ENCODE assay signal across 34 cellular contexts in genomic region chr11:117470576-117470975, GRCh38.
A peak's percentile ranks its signal among the peaks of the same experiment; 100 is the strongest.
DNase-seq lines count a peak whose midpoint lies in the region; ATAC-seq, FAIRE-seq and TF ChIP-seq lines count a peak whose summit lies in the region.
"Had no signal": no experiment of that assay in that cellular context is flagged by ENCODE, and none has a peak within 500 bp of the region (broad histone marks: within the 10 kb centered on the region; RNA-seq: fewer than 3 reads in every experiment).

No MANE protein-coding gene starts in this region.

- FAIRE-seq in HepG2 (lab: Jason Lieb, UNC) (no peak), K562 (lab: Jason Lieb, UNC) (no peak)
- FAIRE-seq: A204.1, A549, D721Med had no signal

- in situ Hi-C loops in HepG2 (cut with HindIII; ENCODE audit: extremely low pct_ligation_motif_present, low pct_unique_long_range_greater_than_20kb) (no loop called here), K562 (cut with MboI) (no loop called here)

- H3K27me3 ChIP-seq in SK-N-SH (ENCODE audit: insufficient read depth) (peaks cover 14% of the 10 kb centered on the region; the same call in 1 of the 2 replicates), HepG2 (ENCODE audit: control insufficient read depth in 1 of 2, insufficient read depth in 2 of 2, low read length in 2 of 2) (peaks cover 0 to 5% of the 10 kb centered on the region in 2 experiments; a peak in 3 of 5 replicates), right lobe of liver (no peaks in the 10 kb centered on the region), K562 (ENCODE audit: control insufficient read depth in 2 of 2, insufficient read depth in 2 of 2, low read length in 2 of 2) (peaks cover 14 to 61% of the 10 kb centered on the region in 2 experiments), osteoblast (ENCODE audit: insufficient read depth, low read length) (no peaks in the 10 kb centered on the region)
- H3K27me3 ChIP-seq: BE2C; BLaER1; BLaER1 treated with 17β-estradiol and CSF1 and Interleukin-3, amounts not matched to agents 10 nM and 100 nM had no signal

- H3K36me3 ChIP-seq in SK-N-SH (replicated peaks in 1 of 2; ENCODE audit: control insufficient read depth in 1 of 2, insufficient read depth in 2 of 2, low read length in 1 of 2) = no peaks in the 10 kb centered on the region
- H3K36me3 ChIP-seq in HepG2 (replicated peaks in 1 of 2; ENCODE audit: control insufficient read depth in 1 of 2, insufficient read depth in 2 of 2, low read length in 2 of 2) = no peaks in the 10 kb centered on the region
- H3K36me3 ChIP-seq in right lobe of liver = no peaks in the 10 kb centered on the region
- H3K36me3 ChIP-seq in K562 (ENCODE audit: control insufficient read depth, insufficient read depth, low read length) = no peaks in the 10 kb centered on the region
- H3K36me3 ChIP-seq in osteoblast (ENCODE audit: insufficient read depth, low read length) = no peaks in the 10 kb centered on the region
- H3K36me3 ChIP-seq: BE2C; BLaER1; BLaER1 treated with 17β-estradiol and CSF1 and Interleukin-3, amounts not matched to agents 10 nM and 100 nM had no signal

- TF ChIP-seq RAD21 in SK-N-SH (IDR thresholded peaks at IDR 0.05; ENCODE audit: low read length) (no peak), HepG2 (CRISPR knock-in tag; IDR thresholded peaks at IDR 0.05) (no peak), K562 (CRISPR knock-in tag; conservative IDR thresholded peaks at IDR 0.05 in 1 of 2, IDR thresholded peaks at IDR 0.05 in 1 of 2) (no peak)

- TF ChIP-seq EP300 in SK-N-SH (IDR thresholded peaks at IDR 0.05; ENCODE audit: borderline replicate concordance in 1 of 2, low read depth in 1 of 2, low read length in 1 of 2) (no peak), HepG2 (IDR thresholded peaks at IDR 0.05; ENCODE audit: low read depth in 2 of 2, low read length in 2 of 2) (no peak), HepG2 (CRISPR knock-in tag; IDR thresholded peaks at IDR 0.05; ENCODE audit: borderline replicate concordance) (no peak), K562 (IDR thresholded peaks at IDR 0.05; ENCODE audit: low read length) (no peak)

- TF ChIP-seq CTCF in SK-N-SH (IDR thresholded peaks at IDR 0.05) = no peak
- no peak for TF ChIP-seq CTCF in HepG2 (CRISPR knock-in tag; IDR thresholded peaks at IDR 0.05)
- no peak for TF ChIP-seq CTCF in right lobe of liver (IDR thresholded peaks at IDR 0.05)
- no peak for TF ChIP-seq CTCF in K562 (IDR thresholded peaks at IDR 0.05 in 2 of 3, conservative IDR thresholded peaks at IDR 0.05 in 1 of 3; ENCODE audit: insufficient read depth in 2 of 3, low read depth in 1 of 3, low read length in 3 of 3)
- TF ChIP-seq CTCF in osteoblast (IDR thresholded peaks at IDR 0.05; ENCODE audit: extremely low read depth, low read depth, low read length) = no peak

- H2AFZ ChIP-seq in SK-N-SH (ENCODE audit: low read depth) (no peak overlapping the region), HepG2 (ENCODE audit: low read length) (no peak overlapping the region), K562 (ENCODE audit: low read depth, low read length) (no peak overlapping the region), osteoblast (ENCODE audit: low read length) (no peak overlapping the region)

- TF ChIP-seq POLR2A in HepG2 (IDR thresholded peaks at IDR 0.05; ENCODE audit: insufficient read depth in 1 of 2, low read depth in 2 of 2, low read length in 2 of 2) (no peak), right lobe of liver (IDR thresholded peaks at IDR 0.05) (no peak), K562 (conservative IDR thresholded peaks at IDR 0.05) (no peak)

- no peaks in the 10 kb centered on the region for H3K9me2 ChIP-seq in SK-N-SH

- DNase-seq in SK-N-SH = no peak
- DNase-seq in HepG2 (ENCODE audit: low spot score) = no peak
- no peak for DNase-seq in right lobe of liver
- no peak for DNase-seq in K562 (ENCODE audit: extremely low read depth in 1 of 4, low spot score in 3 of 4)
- DNase-seq in osteoblast (ENCODE audit: insufficient read length, low spot score, missing footprints) = peak; percentile 55
- no peak for DNase-seq in DMS 273 treated with DMSO at 0.1 percent for 48 hours (lab: John Stamatoyannopoulos, UW)
- DNase-seq: 8988T; ACHN; AML-193; BE2C; C1 segment of cervical spinal cord; Caco-2; Calu3; CD4-positive, alpha-beta memory T cell; CD4-positive, alpha-beta T cell; CD4-positive, CD25-positive, alpha-beta regulatory T cell; CD8-positive, alpha-beta memory T cell; CD8-positive, alpha-beta T cell; COR-L47; DMS153; DMS53; DMS79; DMS79 treated with DMSO at 0.1 percent for 48 hours; DND-41; EL had no signal

- H3K9ac ChIP-seq in SK-N-SH = no peak overlapping the region
- no peak overlapping the region for H3K9ac ChIP-seq in HepG2 (ENCODE audit: insufficient read depth, low read depth, low read length)
- no peak overlapping the region for H3K9ac ChIP-seq in K562 (ENCODE audit: insufficient read depth in 1 of 2, low read depth in 2 of 2, low read length in 2 of 2)
- H3K9ac ChIP-seq: BLaER1; BLaER1 treated with 17β-estradiol and CSF1 and Interleukin-3, amounts not matched to agents 10 nM and 100 nM had no signal

- H3F3A ChIP-seq in SK-N-SH (replicated peaks; ENCODE audit: insufficient read depth) = no peaks in the 10 kb centered on the region

- WGBS in SK-N-SH (ENCODE audit: low lambda C conversion rate) = 41% methylated on average over 2 of the region's 2 CpGs
- WGBS in HepG2 (ENCODE audit: low lambda C conversion rate) = 57% methylated on average over 2 of the region's 2 CpGs
- WGBS in right lobe of liver (ENCODE audit: insufficient coverage, low coverage, low lambda C conversion rate, missing lambda C conversion rate) = 63% methylated on average over 2 of the region's 2 CpGs
- WGBS in K562 (ENCODE audit: insufficient coverage, low coverage, missing lambda C conversion rate) = 0% methylated on average over 2 of the region's 2 CpGs

- ATAC-seq in SK-N-SH treated with all-trans-retinoic acid at 6 μM for 48 hours (no peak), HepG2 (no peak), right lobe of liver (no peak), K562 (no peak), HG03571 (IDR thresholded peaks at IDR 0.05; ENCODE audit: unreplicated experiment) (no peak)
- ATAC-seq: A549; CD8-positive, alpha-beta T cell had no signal

- intact Hi-C loops in HepG2 (cut with micrococcal nuclease; ENCODE audit: unreplicated experiment) (no loop called here), right lobe of liver (cut with DNase I) (no loop called here), K562 (cut with micrococcal nuclease) (no loop called here)

- BruUV-seq in HepG2 (replicated peaks; lab: Mats Ljungman, UMichigan) (no TSS peak), K562 (replicated peaks; lab: Mats Ljungman, UMichigan) (no TSS peak)

- H3K4me2 ChIP-seq in SK-N-SH = no peak overlapping the region
- no peak overlapping the region for H3K4me2 ChIP-seq in HepG2 (ENCODE audit: low read depth, low read length)
- no peak overlapping the region for H3K4me2 ChIP-seq in K562 (ENCODE audit: insufficient read depth, low read length)
- no peak overlapping the region for H3K4me2 ChIP-seq in osteoblast (ENCODE audit: insufficient read depth, low read length)
- H3K4me2 ChIP-seq: A549; BLaER1; BLaER1 treated with 17β-estradiol and CSF1 and Interleukin-3, amounts not matched to agents 10 nM and 100 nM had no signal

- CTCF ChIA-PET in SK-N-SH (lab: Yijun Ruan, JAX) (no interaction called here), HepG2 (lab: Yijun Ruan, JAX; ENCODE audit: low intra/inter-chr PET ratio, low total read pairs) (no interaction called here), K562 (lab: Yijun Ruan, JAX; ENCODE audit: low intra/inter-chr PET ratio) (no interaction called here)

- H4K20me1 ChIP-seq in SK-N-SH (ENCODE audit: insufficient read depth) (no peaks in the 10 kb centered on the region), HepG2 (ENCODE audit: insufficient read depth, low read length) (no peaks in the 10 kb centered on the region), K562 (replicated peaks; ENCODE audit: control insufficient read depth, insufficient read depth, low read length) (no peaks in the 10 kb centered on the region; the same call in 1 of the 2 replicates), osteoblast (ENCODE audit: insufficient read depth, low read length) (no peaks in the 10 kb centered on the region)
- H4K20me1 ChIP-seq: BLaER1; BLaER1 treated with 17β-estradiol and CSF1 and Interleukin-3, amounts not matched to agents 10 nM and 100 nM had no signal

- H3K9me3 ChIP-seq in SK-N-SH = no peaks in the 10 kb centered on the region
- no peaks in the 10 kb centered on the region for H3K9me3 ChIP-seq in HepG2 (ENCODE audit: low read length)
- H3K9me3 ChIP-seq in right lobe of liver = no peaks in the 10 kb centered on the region
- H3K9me3 ChIP-seq in K562 (replicated peaks; ENCODE audit: control insufficient read depth, insufficient read depth, low read depth, low read length) = no peaks in the 10 kb centered on the region
- H3K9me3 ChIP-seq in osteoblast (ENCODE audit: low read depth, low read length) = no peaks in the 10 kb centered on the region
- H3K9me3 ChIP-seq: A549; BE2C; BLaER1; BLaER1 treated with 17β-estradiol and CSF1 and Interleukin-3, amounts not matched to agents 10 nM and 100 nM; Caco-2 had no signal

- H3K4me3 ChIP-seq in SK-N-SH (ENCODE audit: low read depth in 2 of 2, low read length in 1 of 2) = no peak overlapping the region
- H3K4me3 ChIP-seq in HepG2 (replicated peaks in 1 of 3; ENCODE audit: insufficient read depth in 1 of 3, low read depth in 2 of 3, low read length in 3 of 3) = no peak overlapping the region
- H3K4me3 ChIP-seq in right lobe of liver = no peak overlapping the region
- no peak overlapping the region for H3K4me3 ChIP-seq in K562
- no peak overlapping the region for H3K4me3 ChIP-seq in osteoblast (ENCODE audit: insufficient read depth, low read length)
- H3K4me3 ChIP-seq: A549; BLaER1; BLaER1 treated with 17β-estradiol and CSF1 and Interleukin-3, amounts not matched to agents 10 nM and 100 nM had no signal

- H3K79me2 ChIP-seq in SK-N-SH (ENCODE audit: insufficient read depth) (no peaks in the 10 kb centered on the region), HepG2 (ENCODE audit: insufficient read depth, low read length) (no peaks in the 10 kb centered on the region), K562 (ENCODE audit: control insufficient read depth, insufficient read depth, low read length) (no peaks in the 10 kb centered on the region), osteoblast (ENCODE audit: insufficient read depth, low read length) (no peaks in the 10 kb centered on the region)

- H3K27ac ChIP-seq in SK-N-SH (ENCODE audit: low read depth in 2 of 2, low read length in 1 of 2) (no peak overlapping the region), HepG2 (ENCODE audit: extremely low read length, insufficient read depth, low read length) (no peak overlapping the region), right lobe of liver (no peak overlapping the region), K562 (ENCODE audit: extremely low read depth, low read depth, low read length) (no peak overlapping the region), osteoblast (ENCODE audit: low read depth, low read length) (no peak overlapping the region)
- H3K27ac ChIP-seq: 22Rv1; A549; BLaER1; BLaER1 treated with 17β-estradiol and CSF1 and Interleukin-3, amounts not matched to agents 10 nM and 100 nM; C4-2B had no signal

- H3K4me1 ChIP-seq in SK-N-SH (ENCODE audit: control insufficient read depth in 1 of 2, insufficient read depth in 2 of 2, low read depth in 1 of 2, low read length in 1 of 2) (peaks cover 0 to 3% of the 10 kb centered on the region in 2 experiments; a peak in 1 of 4 replicates), HepG2 (ENCODE audit: insufficient read depth, low read length) (no peaks in the 10 kb centered on the region), right lobe of liver (no peaks in the 10 kb centered on the region), K562 (replicated peaks in 1 of 2; ENCODE audit: control insufficient read depth in 2 of 2, insufficient read depth in 2 of 2, low read length in 2 of 2) (no peaks in the 10 kb centered on the region), osteoblast (ENCODE audit: insufficient read depth, low read length) (no peaks in the 10 kb centered on the region)
- H3K4me1 ChIP-seq: A549, BLaER1, Caco-2 had no signal

- H3K9me1 ChIP-seq in K562 (ENCODE audit: control insufficient read depth, insufficient read depth, low read length) = no peaks in the 10 kb centered on the region

- POLR2A ChIA-PET in SK-N-SH (lab: Yijun Ruan, JAX) (no interaction called here), HepG2 (lab: Yijun Ruan, JAX) (no interaction called here), K562 (lab: Yijun Ruan, JAX) (interaction anchor here (1.6 kb wide), 1 partner anchor 15 kb away, joined by 4 read pairs; no protein-coding TSS in a partner anchor)
